ENCODE assay signal across 8 cellular contexts in genomic region chr13:100721885-100722512, GRCh38. TPM values are rescaled to one million over a fixed set of nuclear protein-coding genes. Genes with fewer than 3 reads are reported as not detected.
DNase-seq lines count a peak whose midpoint lies in the region; ATAC-seq and TF ChIP-seq lines count a peak whose summit lies in the region.

No MANE protein-coding gene starts in this region.

- intact Hi-C loops in natural killer cell (cut with micrococcal nuclease): no loop called here

- peak; percentile 76 for TF ChIP-seq CTCF in natural killer cell (IDR thresholded peaks at IDR 0.05)
- TF ChIP-seq CTCF in endothelial cell (IDR thresholded peaks at IDR 0.05; ENCODE audit: unreplicated experiment): peak; percentile 69
- TF ChIP-seq CTCF in nephron (IDR thresholded peaks at IDR 0.05; ENCODE audit: unreplicated experiment in 3 of 3): peak; percentile 50 to 60 (median 53)
- TF ChIP-seq CTCF in type B pancreatic cell (conservative IDR thresholded peaks at IDR 0.05): peak; percentile 86

- H3K27me3 Mint-ChIP-seq in natural killer cell (ENCODE audit: low read depth in 2 of 2) (peaks cover 7 to 16% of the 10 kb centered on the region in 2 donors), endothelial cell (ENCODE audit: unreplicated experiment) (peaks cover 1% of the 10 kb centered on the region), nephron (ENCODE audit: low read depth) (peaks cover 6% of the 10 kb centered on the region), type B pancreatic cell (peaks cover 1% of the 10 kb centered on the region)
- peaks cover 10 to 19% of the 10 kb centered on the region in 2 donors for H3K27me3 Mint-ChIP-seq in natural killer cell treated with Interleukin-12 subunit alpha and Interleukin-12 subunit beta and Interleukin-15 and Interleukin-18, amount 100 ng/mL, for 72 hours

- H3K4me3 Mint-ChIP-seq in natural killer cell (no peak overlapping the region), endothelial cell (ENCODE audit: unreplicated experiment) (no peak overlapping the region), nephron (no peak overlapping the region), type B pancreatic cell (no peak overlapping the region)
- no peak overlapping the region for H3K4me3 Mint-ChIP-seq in natural killer cell treated with Interleukin-12 subunit alpha and Interleukin-12 subunit beta and Interleukin-15 and Interleukin-18, amount 100 ng/mL, for 72 hours

- peaks cover 7 to 9% of the 10 kb centered on the region in 2 donors for H3K4me1 Mint-ChIP-seq in natural killer cell
- H3K4me1 Mint-ChIP-seq in natural killer cell treated with Interleukin-12 subunit alpha and Interleukin-12 subunit beta and Interleukin-15 and Interleukin-18, amount 100 ng/mL, for 72 hours (ENCODE audit: low read depth in 2 of 2): peaks cover 0 to 12% of the 10 kb centered on the region in 2 donors
- no peaks in the 10 kb centered on the region for H3K4me1 Mint-ChIP-seq in endothelial cell (ENCODE audit: unreplicated experiment)
- H3K4me1 Mint-ChIP-seq in nephron: peaks cover 7% of the 10 kb centered on the region
- peaks cover 19% of the 10 kb centered on the region for H3K4me1 Mint-ChIP-seq in type B pancreatic cell (ENCODE audit: unreplicated experiment)

- DNase-seq in natural killer cell (peak; percentile 35), NCI-H2196 (lab: John Stamatoyannopoulos, UW; ENCODE audit: unreplicated experiment) (peak; percentile 11), endothelial cell (ENCODE audit: low spot score) (peak; percentile 71), type B pancreatic cell (ENCODE audit: extremely low spot score, unreplicated experiment) (no peak)
- no peak for DNase-seq in natural killer cell treated with Interleukin-12 subunit alpha and Interleukin-12 subunit beta and Interleukin-15 and Interleukin-18, amount 100 ng/mL, for 72 hours (ENCODE audit: low spot score)
- peak; percentile 30 to 36 for DNase-seq in activated CD4-positive, alpha-beta T cell treated with anti-CD3 and anti-CD28 coated beads, Interleukin-2, amount 50 U/mL, for 4 hours

- no peaks in the 10 kb centered on the region for H3K36me3 Mint-ChIP-seq in natural killer cell
- peaks cover 2% of the 10 kb centered on the region for H3K36me3 Mint-ChIP-seq in natural killer cell treated with Interleukin-12 subunit alpha and Interleukin-12 subunit beta and Interleukin-15 and Interleukin-18, amount 100 ng/mL, for 72 hours
- no peaks in the 10 kb centered on the region for H3K36me3 Mint-ChIP-seq in endothelial cell (ENCODE audit: low read depth, unreplicated experiment)
- H3K36me3 Mint-ChIP-seq in nephron (ENCODE audit: low read depth): no peaks in the 10 kb centered on the region
- H3K36me3 Mint-ChIP-seq in type B pancreatic cell: peaks cover 2% of the 10 kb centered on the region

- ATAC-seq in natural killer cell (peak; percentile 60 to 78 (median 63)), HG02870 (IDR thresholded peaks at IDR 0.05; ENCODE audit: unreplicated experiment) (peak; percentile 84)
- ATAC-seq in natural killer cell treated with Interleukin-12 subunit alpha and Interleukin-12 subunit beta and Interleukin-15 and Interleukin-18, amount 100 ng/mL, for 72 hours: no peak

- H3K9me3 Mint-ChIP-seq in natural killer cell (no peaks in the 10 kb centered on the region), endothelial cell (ENCODE audit: unreplicated experiment) (no peaks in the 10 kb centered on the region), nephron (peaks cover 3% of the 10 kb centered on the region), type B pancreatic cell (peaks cover 7% of the 10 kb centered on the region)
- H3K9me3 Mint-ChIP-seq in natural killer cell treated with Interleukin-12 subunit alpha and Interleukin-12 subunit beta and Interleukin-15 and Interleukin-18, amount 100 ng/mL, for 72 hours: peaks cover 5% of the 10 kb centered on the region

- H3K27ac Mint-ChIP-seq in natural killer cell: no peak overlapping the region
- H3K27ac Mint-ChIP-seq in natural killer cell treated with Interleukin-12 subunit alpha and Interleukin-12 subunit beta and Interleukin-15 and Interleukin-18, amount 100 ng/mL, for 72 hours: no peak overlapping the region
- H3K27ac Mint-ChIP-seq in endothelial cell (ENCODE audit: unreplicated experiment): no peak overlapping the region
- H3K27ac Mint-ChIP-seq in nephron: no peak overlapping the region
- H3K27ac Mint-ChIP-seq in type B pancreatic cell: no peak overlapping the region

RNA-seq across cellular contexts. Expression of gene TMTC4, which starts 47.4 kb away (rescaled TPM):
- 10 to 100 TPM; 16.2 to 24.9 (median 17.3) TPM for total RNA-seq in natural killer cell
- 10 to 100 TPM in 1 of 2 donors, 1 to 10 TPM in 1; 9.8 to 19.7 TPM for total RNA-seq in natural killer cell treated with Interleukin-12 subunit alpha and Interleukin-12 subunit beta and Interleukin-15 and Interleukin-18, amount 100 ng/mL, for 72 hours
- total RNA-seq in endothelial cell (ENCODE audit: unreplicated experiment): 40.1 TPM
- total RNA-seq in type B pancreatic cell (ENCODE audit: low replicate concordance): 44.5 and 45.2 TPM in 2 replicates

Comparison
In these comparisons a context has a peak if more than half of its experiments do, and no peak if none do; other contexts are left out.
1. ATAC-seq: peak in natural killer cell (3 of 3) and HG02870 (single experiment); none in natural killer cell treated with Interleukin-12 subunit alpha and Interleukin-12 subunit beta and Interleukin-15 and Interleukin-18, amount 100 ng/mL, for 72 hours (0 of 2).
2. DNase-seq: peak in natural killer cell (single experiment), NCI-H2196 (single experiment), activated CD4-positive, alpha-beta T cell treated with anti-CD3 and anti-CD28 coated beads, Interleukin-2, amount 50 U/mL, for 4 hours (2 of 2) and endothelial cell (single experiment); none in natural killer cell treated with Interleukin-12 subunit alpha and Interleukin-12 subunit beta and Interleukin-15 and Interleukin-18, amount 100 ng/mL, for 72 hours (single experiment) and type B pancreatic cell (single experiment).
3. Peak in every context shown above with its lines, with median percentiles within 50 percentile points of each other: CTCF ChIP-seq.